In genomic region chr9:19085295-19085694, GRCh38 we compare ENCODE assay signal across 9 cellular contexts. TPM values are rescaled to one million over a fixed set of nuclear protein-coding genes. Genes with fewer than 3 reads are reported as not detected.
A peak's percentile ranks its signal among the peaks of the same experiment; 100 is the strongest.
DNase-seq lines count a peak whose midpoint lies in the region; ATAC-seq and TF ChIP-seq lines count a peak whose summit lies in the region.
"Had no signal": no experiment of that assay in that cellular context is flagged by ENCODE, and none has a peak within 500 bp of the region (broad histone marks: within the 10 kb centered on the region; RNA-seq: fewer than 3 reads in every experiment).

No MANE protein-coding gene starts in this region.

- TF ChIP-seq CTCF in CD14-positive monocyte (IDR thresholded peaks at IDR 0.05) = peak; percentile 39

- peak; percentile 68 for ATAC-seq in GM18867 (IDR thresholded peaks at IDR 0.05; ENCODE audit: unreplicated experiment)
- no peak for ATAC-seq in HG03520 (IDR thresholded peaks at IDR 0.05; ENCODE audit: unreplicated experiment)
- ATAC-seq in GM19023 (IDR thresholded peaks at IDR 0.05; ENCODE audit: unreplicated experiment) = no peak

- H3K4me1 Mint-ChIP-seq in CD14-positive monocyte = no peaks in the 10 kb centered on the region

- H3K27ac Mint-ChIP-seq in CD14-positive monocyte = peak overlapping the region in 4 of 7 donors; percentile 25 to 65 (median 44)

- peaks cover 0 to 3% (median 0%) of the 10 kb centered on the region in 7 donors for H3K9me3 Mint-ChIP-seq in CD14-positive monocyte

- H3K27me3 Mint-ChIP-seq in CD14-positive monocyte (ENCODE audit: low read depth in 3 of 3) = no peaks in the 10 kb centered on the region

- H3K36me3 Mint-ChIP-seq in CD14-positive monocyte = peaks cover 48 to 83% of the 10 kb centered on the region in 2 donors

- intact Hi-C loops in CD14-positive monocyte (cut with micrococcal nuclease) = no loop called here

- no peak overlapping the region for H3K4me3 Mint-ChIP-seq in CD14-positive monocyte

- DNase-seq in CD14-positive monocyte (ENCODE audit: low spot score) (no peak), RPMI8226 (peak; percentile 17), germinal center (ENCODE audit: low spot score) (peak; percentile 23), A172 (ENCODE audit: low spot score) (no peak)
- no peak for DNase-seq in stimulated activated CD4-positive, alpha-beta T cell treated with anti-CD3 and anti-CD28 coated beads, Interleukin-4, amount 100 ng/mL, for 24 hours

RNA-seq across cellular contexts. Expression of gene HAUS6, which starts 17.4 kb away (rescaled TPM):
- 1 to 10 TPM; 1.3 to 2.3 TPM for polyA plus RNA-seq in CD14-positive monocyte
- total RNA-seq in A172 (2014; rRNA removed; shearing (Covaris generic)) = 39.7 and 40.4 TPM in 2 replicates

RNA-seq across cellular contexts. Expression of gene RRAGA, which starts 36.1 kb away (rescaled TPM):
- polyA plus RNA-seq in CD14-positive monocyte = 100 to 1,000 TPM in 1 of 2 donors, 10 to 100 TPM in 1; 93.9 to 115 TPM
- total RNA-seq in A172 (2014; rRNA removed; shearing (Covaris generic)) = 35.5 and 37.0 TPM in 2 replicates

RNA-seq across cellular contexts. Expression of gene PLIN2, which starts 42.0 kb away (rescaled TPM):
- polyA plus RNA-seq in CD14-positive monocyte = 10 to 100 TPM; 72.1 to 72.5 TPM
- total RNA-seq in A172 (2014; rRNA removed; shearing (Covaris generic)) = not detected in 2 replicates
- total RNA-seq: HT1080 had no signal

RNA-seq across cellular contexts. Expression of gene SAXO1, which starts 52.3 kb away (rescaled TPM):
- polyA plus RNA-seq in CD14-positive monocyte = not detected
- not detected in 2 replicates for total RNA-seq in A172 (2014; rRNA removed; shearing (Covaris generic))
- total RNA-seq: HT1080 had no signal

Comparison
In these comparisons a context has a peak if more than half of its experiments do, and no peak if none do; other contexts are left out.
1. DNase-seq: peak in RPMI8226 (single experiment) and germinal center (single experiment); none in CD14-positive monocyte (single experiment), A172 (single experiment) and stimulated activated CD4-positive, alpha-beta T cell treated with anti-CD3 and anti-CD28 coated beads, Interleukin-4, amount 100 ng/mL, for 24 hours (single experiment).